In genomic region chr1:238023137-238023536, GRCh38 we compare ENCODE assay signal across 26 cellular contexts.
"Had no signal": no experiment of that assay in that cellular context is flagged by ENCODE, and none has a peak within 500 bp of the region (broad histone marks: within the 10 kb centered on the region; RNA-seq: fewer than 3 reads in every experiment).

No MANE protein-coding gene starts in this region.

- FAIRE-seq: urothelium cell line had no signal

- H3K36me3 ChIP-seq: stomach, suprapubic skin, thoracic aorta, thyroid gland, tibial artery, tibial nerve, transverse colon, upper lobe of left lung, upper lobe of right lung, uterus, vagina had no signal

- H3K27ac ChIP-seq: stomach, suprapubic skin, testis, thoracic aorta, thyroid gland, tibial artery, tibial nerve, transverse colon, upper lobe of left lung, upper lobe of right lung, uterus, vagina had no signal

- ATAC-seq: stimulated activated effector memory CD8-positive, alpha-beta T cell treated with anti-CD3 and anti-CD28 coated beads, Interleukin-12 subunit alpha, Interleukin-12 subunit beta, amount 100 ng/mL, for 72 hours; stimulated activated memory B cell treated with anti-CD40 and anti-IgM and Interleukin-4, amounts not matched to agents 10 μg/mL and 1 μg/mL and 100 μg/mL, for 72 hours; stimulated activated naive B cell treated with anti-CD40 and anti-IgM and Interleukin-4, amounts not matched to agents 10 μg/mL and 1 μg/mL and 100 μg/mL, for 72 hours; stimulated activated naive CD8-positive, alpha-beta T cell treated with anti-CD3 and anti-CD28 coated beads, Interleukin-15, amount 100 ng/mL, for 72 hours; stimulated activated naive CD8-positive, alpha-beta T cell treated with anti-CD3 and anti-CD28 coated beads, Interleukin-15, Interleukin-2, amounts not matched to agents 100 U/mL and 50 U/mL, for 24 hours; upper lobe of right lung had no signal

- DNase-seq: stimulated activated CD4-positive, alpha-beta T cell treated with anti-CD3 and anti-CD28 coated beads, Interleukin-2, amount 100 ng/mL, for 48 hours; stimulated activated CD4-positive, alpha-beta T cell treated with anti-CD3 and anti-CD28 coated beads, Interleukin-4, amount 100 ng/mL, for 1 hour; stimulated activated CD4-positive, alpha-beta T cell treated with anti-CD3 and anti-CD28 coated beads, Interleukin-4, amount 100 ng/mL, for 24 hours; stimulated activated CD4-positive, alpha-beta T cell treated with anti-CD3 and anti-CD28 coated beads, Interleukin-4, amount 100 ng/mL, for 4 hours; stimulated activated CD8-positive, alpha-beta memory T cell treated with anti-CD3 and anti-CD28 coated beads, Interleukin-4, amount 100 ng/mL, for 48 hours; stimulated activated naive B cell treated with anti-CD40 and anti-IgM and Interleukin-4, amounts not matched to agents 10 μg/mL and 1 μg/mL and 100 μg/mL, for 72 hours; stimulated activated naive CD4-positive, alpha-beta T cell; stimulated activated naive CD4-positive, alpha-beta T cell treated with Interleukin-2 at 50 U/mL for 16 hours; stimulated activated naive CD8-positive, alpha-beta T cell treated with anti-CD3 and anti-CD28 coated beads, Interleukin-15, amount 100 ng/mL, for 72 hours; stimulated activated naive CD8-positive, alpha-beta T cell treated with anti-CD3 and anti-CD28 coated beads, Interleukin-15, Interleukin-2, amounts not matched to agents 100 U/mL and 50 U/mL, for 24 hours; stomach; substantia nigra; testis; thyroid gland; tibial artery; transverse colon; upper lobe of left lung; upper lobe of right lung; uterus had no signal

- H3K27me3 ChIP-seq: stomach, suprapubic skin, testis, thyroid gland, tibial artery, tibial nerve, transverse colon, upper lobe of left lung, upper lobe of right lung, uterus, vagina had no signal

- H3K9me3 ChIP-seq: stomach, suprapubic skin, testis, thoracic aorta, thyroid gland, tibial artery, upper lobe of left lung, upper lobe of right lung, uterus, vagina had no signal

- H3K4me3 ChIP-seq: stomach, suprapubic skin, testis, thoracic aorta, thyroid gland, tibial artery, tibial nerve, transverse colon, upper lobe of left lung, upper lobe of right lung, uterus, vagina had no signal

- H3K4me1 ChIP-seq: stomach, suprapubic skin, testis, thyroid gland, tibial artery, tibial nerve, transverse colon, upper lobe of left lung, upper lobe of right lung, uterus, vagina had no signal
